ENCODE assay signal across 8 cellular contexts in the genomic region with DNA sequence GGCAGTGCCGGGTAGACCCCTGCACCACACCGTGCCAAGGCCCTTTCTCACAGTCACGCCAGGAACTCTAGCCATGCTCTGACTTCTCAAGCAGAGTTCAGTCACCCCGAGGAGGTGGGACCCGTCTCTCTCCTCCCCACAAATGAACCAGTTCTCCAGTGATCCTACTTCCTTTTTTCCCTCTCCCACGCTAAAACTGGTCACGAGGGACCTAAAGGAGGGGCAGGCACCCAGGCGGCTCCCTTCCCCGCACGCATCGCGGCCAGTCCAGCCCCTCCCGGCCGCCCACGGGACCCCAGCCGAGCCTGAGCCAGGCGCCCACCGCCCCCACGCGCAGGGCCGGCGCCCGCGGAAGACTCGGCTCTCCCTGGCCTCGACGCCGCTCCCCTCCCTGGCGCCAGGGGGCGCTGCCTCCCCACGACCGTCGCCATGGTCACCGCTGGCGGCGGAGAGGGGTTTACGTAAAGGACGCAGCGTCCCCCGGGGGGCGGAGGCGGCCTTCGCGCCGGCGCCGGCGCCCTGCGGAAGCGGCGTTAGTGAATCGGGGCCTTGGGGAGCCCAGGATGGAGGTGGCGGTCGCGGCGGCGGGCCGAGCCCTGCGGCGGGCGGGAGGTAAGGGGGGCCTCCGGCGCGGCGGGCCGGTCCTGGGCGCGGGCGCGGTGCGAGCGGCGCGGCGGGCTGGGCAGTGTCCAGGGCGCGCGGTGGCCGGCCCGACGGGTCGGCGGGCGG. TPM values are rescaled to one million over a fixed set of nuclear protein-coding genes. Genes with fewer than 3 reads are reported as not detected.
DNase-seq lines count a peak whose midpoint lies in the region; TF ChIP-seq lines count a peak whose summit lies in the region.

DAGLA (plus strand) TSS at position 499 of the 729 bp plus-strand sequence. CDS start 39,765 bp downstream, outside the sequence.

- H4K20me1 ChIP-seq in GM23248 (ENCODE audit: insufficient read depth) = no peaks in the 10 kb centered on the region

- H2BK12ac ChIP-seq in mesenchymal stem cell (ENCODE audit: low read length in 2 of 2) = peak within 1 kb of the TSS in 1 of 2 experiments; percentile 56

- H4K91ac ChIP-seq in mesenchymal stem cell (ENCODE audit: low read length) = peak within 1 kb of the TSS; percentile 1

- no peak within 1 kb of the TSS for H3K27ac ChIP-seq in GM23248
- H3K27ac ChIP-seq in mesenchymal stem cell (ENCODE audit: low read length, poor library complexity, severe bottlenecking) = no peak within 1 kb of the TSS

- H3K18ac ChIP-seq in mesenchymal stem cell (ENCODE audit: low read depth in 1 of 2, low read length in 2 of 2) = peak within 1 kb of the TSS; percentile 37 to 78

- H3K4me3 ChIP-seq in GM23248 (peak within 1 kb of the TSS; percentile 76), mesenchymal stem cell (ENCODE audit: insufficient read depth in 1 of 2, low read depth in 1 of 2, low read length in 2 of 2) (peak within 1 kb of the TSS; percentile 70 to 84)

- peak within 1 kb of the TSS in 1 of 2 experiments; percentile 89 for H3K14ac ChIP-seq in mesenchymal stem cell (ENCODE audit: low read length in 2 of 2)

- H3K4me1 Mint-ChIP-seq in CD14-positive monocyte = peaks cover 10% of the 10 kb centered on the region
- H3K4me1 Mint-ChIP-seq in activated CD4-positive, alpha-beta memory T cell treated with anti-CD3 and anti-CD28 coated beads, Interleukin-2, amount 10 ng/mL, durations not matched to agents 7 days and 5 days = peaks cover 4% of the 10 kb centered on the region

- H3K79me1 ChIP-seq in mesenchymal stem cell (replicated peaks; ENCODE audit: low read length, poor library complexity, severe bottlenecking) = peaks cover 14% of the 10 kb centered on the region

- WGBS in GM23248 (ENCODE audit: low coverage in 1 of 2, low lambda C conversion rate in 2 of 2, missing lambda C conversion rate in 2 of 2), 2 experiments = 3 to 5% methylated on average over 43 to 75 of the region's 84 CpGs
- WGBS in mesenchymal stem cell = 7% methylated on average over 59 of the region's 84 CpGs

- H3K4me1 ChIP-seq in GM23248 (ENCODE audit: insufficient read depth) (no peaks in the 10 kb centered on the region), mesenchymal stem cell (ENCODE audit: control insufficient read depth, insufficient read depth, low read depth, low read length) (peaks cover 42% of the 10 kb centered on the region)

- H3K4me2 ChIP-seq in GM23248 (ENCODE audit: unreplicated experiment) (peak within 1 kb of the TSS; percentile 86), mesenchymal stem cell (ENCODE audit: low read length, poor library complexity, severe bottlenecking) (peak within 1 kb of the TSS; percentile 82)

- in situ Hi-C loops in GM23248 (cut with MboI) = no loop called here

- H3K9me2 ChIP-seq in GM23248 (ENCODE audit: insufficient read depth) = no peaks in the 10 kb centered on the region

- H2AFZ ChIP-seq in GM23248 (peak within 1 kb of the TSS; percentile 89), mesenchymal stem cell (ENCODE audit: low read depth, low read length) (peak within 1 kb of the TSS; percentile 84)

- no peak within 1 kb of the TSS for H2AK5ac ChIP-seq in mesenchymal stem cell (ENCODE audit: low read length, severe bottlenecking)

- H3K27me3 ChIP-seq in GM23248 (replicated peaks; ENCODE audit: insufficient read depth) = peaks cover 21% of the 10 kb centered on the region
- H3K27me3 ChIP-seq in mesenchymal stem cell (ENCODE audit: control insufficient read depth in 1 of 2, insufficient read depth in 1 of 2, low read length in 2 of 2) = peaks cover 20 to 44% of the 10 kb centered on the region in 2 experiments

- H3K36me3 Mint-ChIP-seq in CD14-positive monocyte = peaks cover 2 to 6% of the 10 kb centered on the region in 2 donors
- H3K36me3 Mint-ChIP-seq in activated CD4-positive, alpha-beta memory T cell treated with anti-CD3 and anti-CD28 coated beads, Interleukin-2, amount 10 ng/mL, durations not matched to agents 7 days and 5 days (ENCODE audit: low read depth) = no peaks in the 10 kb centered on the region

- H3K36me3 ChIP-seq in GM23248 (ENCODE audit: low read depth) = no peaks in the 10 kb centered on the region
- H3K36me3 ChIP-seq in mesenchymal stem cell (ENCODE audit: control insufficient read depth in 1 of 2, insufficient read depth in 2 of 2, low read depth in 1 of 2, low read length in 2 of 2) = no peaks in the 10 kb centered on the region

- CTCF ChIA-PET in activated CD4-positive, alpha-beta memory T cell treated with anti-CD3 and anti-CD28 coated beads, Interleukin-2, amount 10 ng/mL, durations not matched to agents 7 days and 5 days (lab: Charles Lee) = interaction anchor here (0.9 to 2.7 kb wide), 3 partner anchors 15 to 54 kb away, joined by 4 to 36 read pairs (median 27); no protein-coding TSS in a partner anchor

- peak within 1 kb of the TSS; percentile 81 to 90 for H3K4me3 Mint-ChIP-seq in CD14-positive monocyte
- H3K4me3 Mint-ChIP-seq in activated CD4-positive, alpha-beta memory T cell treated with anti-CD3 and anti-CD28 coated beads, Interleukin-2, amount 10 ng/mL, durations not matched to agents 7 days and 5 days = peak within 1 kb of the TSS; percentile 26

- peaks cover 3 to 21% (median 13%) of the 10 kb centered on the region in 3 donors for H3K27me3 Mint-ChIP-seq in CD14-positive monocyte (ENCODE audit: low read depth in 3 of 3)
- peaks cover 28% of the 10 kb centered on the region for H3K27me3 Mint-ChIP-seq in activated CD4-positive, alpha-beta memory T cell treated with anti-CD3 and anti-CD28 coated beads, Interleukin-2, amount 10 ng/mL, durations not matched to agents 7 days and 5 days

- H3K9me3 ChIP-seq in GM23248 (ENCODE audit: low read depth) = no peaks in the 10 kb centered on the region
- no peaks in the 10 kb centered on the region for H3K9me3 ChIP-seq in mesenchymal stem cell (ENCODE audit: control insufficient read depth, low read length)

- H3K27ac Mint-ChIP-seq in CD14-positive monocyte = peak within 1 kb of the TSS; percentile 73 to 93 (median 88)
- H3K27ac Mint-ChIP-seq in activated CD4-positive, alpha-beta memory T cell treated with anti-CD3 and anti-CD28 coated beads, Interleukin-2, amount 10 ng/mL, durations not matched to agents 7 days and 5 days = no peak within 1 kb of the TSS

- peaks cover 4% of the 10 kb centered on the region; the same call in 1 of the 2 replicates for H3F3A ChIP-seq in GM23248 (ENCODE audit: insufficient read depth)

- H3K9ac ChIP-seq in GM23248 (peak within 1 kb of the TSS; percentile 70), mesenchymal stem cell (ENCODE audit: low read length) (peak within 1 kb of the TSS; percentile 78)

- H2BK15ac ChIP-seq in mesenchymal stem cell (ENCODE audit: low read depth, poor library complexity, severe bottlenecking) = peak within 1 kb of the TSS; percentile 87

- peak within 1 kb of the TSS in 1 of 2 experiments; percentile 97 for H3K23ac ChIP-seq in mesenchymal stem cell (ENCODE audit: low read length in 2 of 2)

- TF ChIP-seq CTCF in CD14-positive monocyte (IDR thresholded peaks at IDR 0.05) = peak; percentile 99

- intact Hi-C loops in CD14-positive monocyte (cut with micrococcal nuclease) = loop anchor here (1.0 to 5.0 kb wide), 4 partner anchors 16 to 53 kb away; no protein-coding TSS in a partner anchor

- peaks cover 0 to 7% (median 0%) of the 10 kb centered on the region in 7 donors for H3K9me3 Mint-ChIP-seq in CD14-positive monocyte
- no peaks in the 10 kb centered on the region for H3K9me3 Mint-ChIP-seq in activated CD4-positive, alpha-beta memory T cell treated with anti-CD3 and anti-CD28 coated beads, Interleukin-2, amount 10 ng/mL, durations not matched to agents 7 days and 5 days

- DNase-seq in CD14-positive monocyte (ENCODE audit: low spot score) (peak; percentile 77), GM23248 (peak; percentile 70), NCI-H345 treated with DMSO at 0.1 percent for 48 hours (lab: John Stamatoyannopoulos, UW; ENCODE audit: unreplicated experiment) (peak; percentile 35), mesenchymal stem cell (peak; percentile 38)
- peak; percentile 75 for DNase-seq in activated CD4-positive, alpha-beta memory T cell treated with anti-CD3 and anti-CD28 coated beads, Interleukin-2, amount 10 ng/mL, durations not matched to agents 7 days and 5 days
- DNase-seq in effector CD8-positive, alpha-beta T cell (lab: John Stamatoyannopoulos, UW) = peak; percentile 78
- DNase-seq in stimulated activated CD8-positive, alpha-beta memory T cell treated with anti-CD3 and anti-CD28 coated beads, Interleukin-12 subunit alpha, Interleukin-12 subunit beta, amount 100 ng/mL, for 1 hour (ENCODE audit: low read depth) = peak; percentile 71
- no peak for DNase-seq in NK-92 treated with Interleukin-12 subunit alpha and Interleukin-12 subunit beta, amount 100 ng/mL, for 24 hours (lab: John Stamatoyannopoulos, UW)

- no peak within 1 kb of the TSS for H2BK5ac ChIP-seq in mesenchymal stem cell (ENCODE audit: low read depth, low read length, poor library complexity, severe bottlenecking)

- POLR2A ChIA-PET in activated CD4-positive, alpha-beta memory T cell treated with anti-CD3 and anti-CD28 coated beads, Interleukin-2, amount 10 ng/mL, durations not matched to agents 7 days and 5 days (lab: Charles Lee) = interaction anchor here (1.0 kb wide), 1 partner anchor 53 kb away, joined by 3 read pairs; no protein-coding TSS in a partner anchor

- H3K4ac ChIP-seq in mesenchymal stem cell (ENCODE audit: low read depth in 1 of 2, low read length in 2 of 2) = peak within 1 kb of the TSS; percentile 3 to 57

- H4K8ac ChIP-seq in mesenchymal stem cell (ENCODE audit: low read length) = peak within 1 kb of the TSS; percentile 96

- H2BK120ac ChIP-seq in mesenchymal stem cell (ENCODE audit: low read depth, low read length) = peak within 1 kb of the TSS; percentile 51

- no peaks in the 10 kb centered on the region; the same call in 1 of the 2 replicates for H3K79me2 ChIP-seq in GM23248 (ENCODE audit: insufficient read depth)

RNA-seq across cellular contexts. Expression of gene DAGLA, which starts in this region (rescaled TPM):
- polyA plus RNA-seq in CD14-positive monocyte (under 1 TPM; 0.16 to 0.73 TPM), GM23248 (2016; fragmentation: Nextera tagmentation; extraction: Ambion mirVana) (1.3 and 1.4 TPM in 2 replicates)
- 1.3 and 2.3 TPM in 2 replicates for total RNA-seq in GM23248 (2014; rRNA removed; shearing (Covaris generic))
- total RNA-seq in activated CD4-positive, alpha-beta memory T cell treated with anti-CD3 and anti-CD28 coated beads, Interleukin-2, amount 10 ng/mL, durations not matched to agents 7 days and 5 days = under 1 TPM; 0.10 to 0.13 TPM
- 2.0 TPM for polyA plus RNA-seq in mesenchymal stem cell (2013, experiment 1 of 2)
- 2.1 TPM for polyA plus RNA-seq in mesenchymal stem cell (2013, experiment 2 of 2)

Comparison
In these comparisons a context has a peak if more than half of its experiments do, and no peak if none do; other contexts are left out.
1. Peak in DNase-seq in CD14-positive monocyte; RNA of the gene not detected or under 1 TPM.
2. Peak in DNase-seq in activated CD4-positive, alpha-beta memory T cell treated with anti-CD3 and anti-CD28 coated beads, Interleukin-2, amount 10 ng/mL, durations not matched to agents 7 days and 5 days; RNA of the gene not detected or under 1 TPM.